ENCODE assay signal across 1 cellular context in the genomic region with DNA sequence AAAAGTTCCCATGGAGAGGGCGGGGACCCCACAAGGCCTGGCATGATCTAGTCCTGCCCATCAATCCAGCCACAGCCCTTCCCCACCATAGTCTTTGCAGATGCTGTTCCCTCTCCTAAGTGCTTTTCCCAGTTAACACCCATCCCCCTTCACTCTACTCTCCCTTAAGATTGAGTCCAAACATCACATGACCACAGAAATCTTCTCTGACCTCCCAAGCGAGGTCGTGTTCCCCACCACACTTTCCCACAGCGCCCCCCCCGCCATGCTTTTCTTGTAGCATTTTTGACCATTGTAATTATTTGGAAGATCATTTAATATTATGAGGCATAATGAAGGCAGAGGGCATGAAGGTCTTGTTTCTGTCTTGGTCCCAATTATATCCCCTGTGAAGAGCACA.
TF ChIP-seq lines count a peak whose summit lies in the region.

No MANE protein-coding gene starts in this region.

TF ChIP-seq in HEK293, 187 proteins besides CTCF, POLR2A, EP300 and RAD21:
- TF ChIP-seq, protein P1, sequence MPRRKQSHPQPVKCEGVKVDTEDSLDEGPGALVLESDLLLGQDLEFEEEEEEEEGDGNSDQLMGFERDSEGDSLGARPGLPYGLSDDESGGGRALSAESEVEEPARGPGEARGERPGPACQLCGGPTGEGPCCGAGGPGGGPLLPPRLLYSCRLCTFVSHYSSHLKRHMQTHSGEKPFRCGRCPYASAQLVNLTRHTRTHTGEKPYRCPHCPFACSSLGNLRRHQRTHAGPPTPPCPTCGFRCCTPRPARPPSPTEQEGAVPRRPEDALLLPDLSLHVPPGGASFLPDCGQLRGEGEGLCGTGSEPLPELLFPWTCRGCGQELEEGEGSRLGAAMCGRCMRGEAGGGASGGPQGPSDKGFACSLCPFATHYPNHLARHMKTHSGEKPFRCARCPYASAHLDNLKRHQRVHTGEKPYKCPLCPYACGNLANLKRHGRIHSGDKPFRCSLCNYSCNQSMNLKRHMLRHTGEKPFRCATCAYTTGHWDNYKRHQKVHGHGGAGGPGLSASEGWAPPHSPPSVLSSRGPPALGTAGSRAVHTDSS (tag by site-specific recombination; IDR thresholded peaks at IDR 0.05): peak; percentile 52; the same call in 1 of the 2 replicates
- TF ChIP-seq PRDM1 (tag by site-specific recombination; IDR thresholded peaks at IDR 0.05) (peak; percentile 34; the same call in 1 of the 2 replicates), ZNF629 (tag by site-specific recombination; IDR thresholded peaks at IDR 0.05) (no peak)
